Comparison of ENCODE assay signal across 1 cellular context in the genomic region with DNA sequence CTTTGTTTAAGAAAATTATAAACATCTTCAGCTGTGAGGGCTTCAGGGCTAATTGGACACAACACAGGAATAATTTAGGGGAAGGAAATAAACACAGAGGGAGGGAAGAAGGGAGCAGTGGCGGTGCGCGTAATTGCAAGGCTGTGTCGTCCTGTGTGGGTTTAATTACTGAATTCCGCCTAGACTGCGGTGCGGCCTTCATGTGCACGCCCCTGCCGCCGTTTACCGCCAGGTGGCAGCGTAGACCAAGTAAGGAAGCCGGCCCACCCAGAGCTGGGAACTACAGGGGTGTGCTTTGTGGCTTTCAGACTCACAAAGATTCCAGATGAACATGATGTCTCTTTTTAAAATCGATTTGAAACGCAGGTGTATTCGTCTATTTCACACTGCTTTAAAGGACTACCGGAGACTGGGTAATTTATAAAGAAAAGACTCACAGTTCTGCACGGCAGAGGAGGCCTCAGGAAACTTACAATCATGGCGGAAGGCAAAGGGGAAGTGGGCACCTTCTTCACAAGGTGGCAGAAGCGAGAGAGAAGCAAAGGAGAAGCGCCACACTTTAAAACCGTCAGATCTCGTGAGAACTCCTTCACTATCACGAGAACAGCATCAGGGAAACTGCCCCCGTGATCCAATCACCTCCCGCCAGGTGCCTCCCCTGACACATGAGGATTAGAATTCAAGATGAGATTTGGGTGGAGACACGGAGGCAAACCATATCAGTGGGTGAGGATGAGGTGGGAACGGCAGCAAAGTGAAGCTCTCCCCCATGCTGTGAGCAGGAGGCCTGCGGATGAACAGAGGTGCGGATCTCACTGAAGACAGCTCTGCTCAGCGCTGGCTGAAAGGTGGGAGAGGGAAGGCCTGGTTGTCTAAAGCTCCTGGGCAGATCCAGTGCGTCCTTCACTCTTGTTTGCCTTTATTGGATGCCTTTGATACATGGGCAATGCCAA.
TF ChIP-seq lines count a peak whose summit lies in the region.

No MANE protein-coding gene starts in this region.

TF ChIP-seq in K562, 482 proteins besides CTCF, POLR2A, EP300 and RAD21 (continued from another document):
- TF ChIP-seq CTCFL (IDR thresholded peaks at IDR 0.05; ENCODE audit: borderline replicate concordance, insufficient read depth, low read depth, low read length, poor library complexity, severe bottlenecking), result no peak
- no peak for TF ChIP-seq RHOXF2B (CRISPR knock-in tag; conservative IDR thresholded peaks at IDR 0.05)
- TF ChIP-seq BHLHE40 (IDR thresholded peaks at IDR 0.05; ENCODE audit: low read length), result no peak
- 0 out of 2 replicates have a peak, but pooled peaks have one; percentile 20 for TF ChIP-seq TFAP4 (CRISPR knock-in tag; IDR thresholded peaks at IDR 0.05; ENCODE audit: borderline replicate concordance)
- 0 out of 2 replicates have a peak, but pooled peaks have one; percentile 31 for TF ChIP-seq DEAF1 (CRISPR knock-in tag; IDR thresholded peaks at IDR 0.05)
- no peak for TF ChIP-seq ARID1B (IDR thresholded peaks at IDR 0.05)
